In the genomic region with DNA sequence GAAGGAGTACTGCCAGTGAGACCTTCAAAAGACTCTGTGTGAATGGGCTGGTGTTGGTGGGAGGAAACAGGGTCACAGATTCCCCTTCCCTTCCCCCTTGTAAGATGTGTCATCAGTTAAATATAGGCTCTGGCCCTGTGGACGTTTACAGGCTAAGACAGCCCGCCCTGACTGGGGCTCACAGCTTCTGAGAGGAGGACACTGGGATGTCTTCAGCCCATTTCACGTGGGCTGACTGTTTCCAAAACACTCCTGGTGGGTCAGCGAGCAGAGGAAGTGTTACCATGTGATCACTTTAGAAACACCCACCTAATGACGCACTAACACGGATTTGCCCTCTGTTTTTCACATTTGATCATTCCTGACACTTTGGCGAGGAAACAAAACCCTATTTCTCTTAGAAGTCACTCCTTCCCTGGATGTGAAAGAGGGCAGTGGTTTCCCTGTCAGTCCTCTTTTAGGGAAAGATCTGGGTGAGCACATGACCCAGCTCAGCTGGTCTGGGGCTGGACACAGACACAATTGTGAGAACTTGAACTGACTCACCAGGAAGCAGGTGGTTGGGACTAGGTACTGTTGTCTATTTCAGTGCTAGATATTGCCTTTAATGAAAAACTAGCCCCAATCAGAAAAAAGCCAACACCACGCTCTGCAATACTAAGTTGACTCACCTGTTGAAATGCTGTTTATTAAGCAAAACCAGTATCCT, we compare ENCODE assay signal across 8 cellular contexts. TPM values are rescaled to one million over a fixed set of nuclear protein-coding genes. Genes with fewer than 3 reads are reported as not detected.
DNase-seq lines count a peak whose midpoint lies in the region; ATAC-seq and TF ChIP-seq lines count a peak whose summit lies in the region.

No MANE protein-coding gene starts in this region.

- TF ChIP-seq CTCF in OCI-LY3 (IDR thresholded peaks at IDR 0.05; ENCODE audit: low read depth, low read length) (no peak), endothelial cell (IDR thresholded peaks at IDR 0.05; ENCODE audit: unreplicated experiment) (no peak)

- H4K20me1 ChIP-seq in OCI-LY3 (ENCODE audit: insufficient read depth, low read length), result peaks cover 8% of the 10 kb centered on the region

- peaks cover 12% of the 10 kb centered on the region for H3K4me1 Mint-ChIP-seq in endothelial cell (ENCODE audit: unreplicated experiment)

- H3K9me3 Mint-ChIP-seq in endothelial cell (ENCODE audit: unreplicated experiment), result no peaks in the 10 kb centered on the region

- H3K9me3 ChIP-seq in OCI-LY3 (ENCODE audit: insufficient read depth, low read length), result no peaks in the 10 kb centered on the region

- H3K9ac ChIP-seq in OCI-LY3 (ENCODE audit: low read length), result peak overlapping the region; percentile 80

- no peaks in the 10 kb centered on the region for H3K27me3 Mint-ChIP-seq in endothelial cell (ENCODE audit: unreplicated experiment)

- peaks cover 98% of the 10 kb centered on the region for H3K4me1 ChIP-seq in OCI-LY3 (ENCODE audit: low read length)

- peak; percentile 69 for DNase-seq in iris pigment epithelial cell (ENCODE audit: low read depth)
- DNase-seq in stimulated activated CD4-positive, alpha-beta T cell treated with anti-CD3 and anti-CD28 coated beads, Interleukin-4, amount 100 ng/mL, for 48 hours (ENCODE audit: low read depth in 2 of 2), result peak; percentile 14 to 40
- no peak for DNase-seq in NCI-H446 treated with DMSO at 0.1 percent for 48 hours (lab: John Stamatoyannopoulos, UW)
- DNase-seq in endothelial cell (ENCODE audit: low spot score), result no peak

- H3K27me3 ChIP-seq in OCI-LY3 (ENCODE audit: low read depth, low read length), result no peaks in the 10 kb centered on the region

- 28 to 53% (median 42%) methylated on average over 8 of the region's 8 CpGs for WGBS in adipose tissue, 3 donors

- peak overlapping the region; percentile 98 for H3K27ac ChIP-seq in OCI-LY3 (ENCODE audit: low read length)
- peak overlapping the region; percentile 49 for H3K27ac ChIP-seq in adipose tissue (ENCODE audit: low read depth, low read length)

- H3K36me3 ChIP-seq in OCI-LY3 (replicated peaks; ENCODE audit: low read depth, low read length), result peaks cover 14% of the 10 kb centered on the region

- peak overlapping the region; percentile 52 for H3K4me3 ChIP-seq in OCI-LY3 (ENCODE audit: low read length)

- H3K27ac Mint-ChIP-seq in endothelial cell (ENCODE audit: unreplicated experiment), result no peak overlapping the region

- ATAC-seq in GM18499 (IDR thresholded peaks at IDR 0.05; ENCODE audit: insufficient read depth, unreplicated experiment), result peak; percentile 60
- ATAC-seq in HG02798 (IDR thresholded peaks at IDR 0.05; ENCODE audit: poor library complexity, unreplicated experiment), result peak; percentile 76

- peaks cover 47% of the 10 kb centered on the region for H3K79me2 ChIP-seq in OCI-LY3 (ENCODE audit: low read length)

- H3K4me3 Mint-ChIP-seq in endothelial cell (ENCODE audit: unreplicated experiment), result no peak overlapping the region

- H2AFZ ChIP-seq in OCI-LY3 (ENCODE audit: low read depth, low read length), result no peak overlapping the region

- peak overlapping the region; percentile 75 for H3K4me2 ChIP-seq in OCI-LY3 (ENCODE audit: low read length)

- no peaks in the 10 kb centered on the region for H3K36me3 Mint-ChIP-seq in endothelial cell (ENCODE audit: low read depth, unreplicated experiment)

RNA-seq across cellular contexts. Expression of gene BMP10, which starts 38.9 kb away (rescaled TPM):
- under 1 TPM in 1 of 3 donors, not detected in 2; 0.45 TPM for polyA plus RNA-seq in adipose tissue
- total RNA-seq in endothelial cell (ENCODE audit: unreplicated experiment), result not detected

Comparison
In these comparisons a context has a peak if more than half of its experiments do, and no peak if none do; other contexts are left out.
1. DNase-seq: peak in iris pigment epithelial cell (single experiment) and stimulated activated CD4-positive, alpha-beta T cell treated with anti-CD3 and anti-CD28 coated beads, Interleukin-4, amount 100 ng/mL, for 48 hours (2 of 2); none in NCI-H446 treated with DMSO at 0.1 percent for 48 hours (single experiment) and endothelial cell (single experiment).